In the genomic region with DNA sequence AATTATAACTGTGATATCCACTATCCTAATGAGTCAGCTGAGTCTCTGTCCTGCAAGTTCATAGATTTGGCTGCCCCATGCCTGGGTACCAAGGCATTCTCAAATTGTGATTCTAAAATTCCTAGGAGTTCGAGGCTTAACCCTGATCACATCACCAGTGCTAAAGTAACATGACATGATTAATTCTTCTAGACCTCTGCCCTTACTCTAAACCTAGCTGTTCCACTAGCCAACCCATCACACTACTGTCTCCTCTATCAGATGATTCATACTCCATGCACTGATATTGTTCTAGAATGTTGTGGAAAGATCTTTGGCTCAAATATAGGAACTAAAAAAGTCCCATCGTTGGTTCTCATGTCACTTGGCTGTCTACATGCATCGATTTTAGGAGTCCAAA, we compare ENCODE assay signal across 26 cellular contexts.
"Had no signal": no experiment of that assay in that cellular context is flagged by ENCODE, and none has a peak within 500 bp of the region (broad histone marks: within the 10 kb centered on the region; RNA-seq: fewer than 3 reads in every experiment).

No MANE protein-coding gene starts in this region.

- H3K36me3 ChIP-seq: left lung, lower lobe of right lung, neural progenitor cell, neutrophil, right atrium auricular region, right lobe of liver, suprapubic skin, thoracic aorta, tibial artery, upper lobe of right lung had no signal

- ATAC-seq: left colon; left lung; lower lobe of right lung; naive thymus-derived CD8-positive, alpha-beta T cell; psoas muscle; right lobe of liver; stimulated activated effector memory CD8-positive, alpha-beta T cell treated with anti-CD3 and anti-CD28 coated beads, Interleukin-12 subunit alpha, Interleukin-12 subunit beta, amount 100 ng/mL, for 72 hours; upper lobe of right lung had no signal

- H3K79me2 ChIP-seq: hepatocyte, parathyroid adenoma had no signal

- H3K9me3 ChIP-seq: neutrophil, psoas muscle, right lobe of liver, thoracic aorta, upper lobe of right lung had no signal

- H3K9ac ChIP-seq: neural progenitor cell, parathyroid adenoma had no signal

- H3K27ac ChIP-seq: hepatocyte, left lung, lower lobe of right lung, neural progenitor cell, neutrophil, parathyroid adenoma, psoas muscle, right atrium auricular region, right lobe of liver, skin epidermis, suprapubic skin, thoracic aorta, tibial artery, upper lobe of right lung had no signal

- H2AFZ ChIP-seq: hepatocyte, neural progenitor cell, parathyroid adenoma had no signal

- H3K4me3 ChIP-seq: hepatocyte, left lung, lower lobe of right lung, neural progenitor cell, psoas muscle, right atrium auricular region, right lobe of liver, skin epidermis, suprapubic skin, thoracic aorta, tibial artery, upper lobe of right lung had no signal

- H3K4me2 ChIP-seq: hepatocyte, neural progenitor cell had no signal

- DNase-seq: kidney glomerular epithelial cell; left colon; left lung; lower lobe of right lung; mesenchymal stem cell; naive thymus-derived CD8-positive, alpha-beta T cell; nephron progenitor cell; occipital lobe; psoas muscle; right lobe of liver; stimulated activated CD4-positive, alpha-beta T cell treated with anti-CD3 and anti-CD28 coated beads, Interleukin-12 subunit alpha, Interleukin-12 subunit beta, amount 100 ng/mL, for 4 hours; stimulated activated CD4-positive, alpha-beta T cell treated with anti-CD3 and anti-CD28 coated beads, Interleukin-15, amount 100 ng/mL, for 24 hours; stimulated activated CD4-positive, alpha-beta T cell treated with anti-CD3 and anti-CD28 coated beads, Interleukin-4, amount 100 ng/mL, for 24 hours; stimulated activated naive CD4-positive, alpha-beta T cell; tibial artery; trophoblast cell; upper lobe of right lung had no signal

- H3K4me1 ChIP-seq: left lung, lower lobe of right lung, neural progenitor cell, parathyroid adenoma, psoas muscle, right atrium auricular region, suprapubic skin, tibial artery, upper lobe of right lung had no signal

- H3K27me3 ChIP-seq: hepatocyte, left lung, neural progenitor cell, neutrophil, right atrium auricular region, right lobe of liver, suprapubic skin, tibial artery, upper lobe of right lung had no signal
